ENCODE assay signal across 7 cellular contexts in genomic region chr7:94391716-94392390, GRCh38. TPM values are rescaled to one million over a fixed set of nuclear protein-coding genes. Genes with fewer than 3 reads are reported as not detected.
DNase-seq lines count a peak whose midpoint lies in the region; ATAC-seq and TF ChIP-seq lines count a peak whose summit lies in the region.

No MANE protein-coding gene starts in this region.

- H3K4me3 ChIP-seq in H7 (ENCODE audit: insufficient read depth, low read depth, low read length) = no peak overlapping the region
- H3K4me3 ChIP-seq in testis = no peak overlapping the region

- peak overlapping the region; percentile 59 to 91 for H3K27ac ChIP-seq in testis

- ATAC-seq in activated CD8-positive, alpha-beta T cell treated with anti-CD3 and anti-CD28 coated beads, Interleukin-2, amount 10 ng/mL, durations not matched to agents 7 days and 5 days = peak; percentile 59
- ATAC-seq in GM19324 (IDR thresholded peaks at IDR 0.05; ENCODE audit: low FRiP score, unreplicated experiment) (no peak), HG03571 (IDR thresholded peaks at IDR 0.05; ENCODE audit: unreplicated experiment) (no peak)

- peak overlapping the region; percentile 57 for H3K4me3 Mint-ChIP-seq in activated CD8-positive, alpha-beta T cell treated with anti-CD3 and anti-CD28 coated beads, Interleukin-2, amount 10 ng/mL, durations not matched to agents 7 days and 5 days

- H3K27me3 ChIP-seq in H7 (ENCODE audit: control insufficient read depth, insufficient read depth, low read length) = peaks cover 2% of the 10 kb centered on the region
- H3K27me3 ChIP-seq in testis = no peaks in the 10 kb centered on the region

- intact Hi-C loops in testis (cut with DNase I; ENCODE audit: low total_unique reads) = no loop called here

- DNase-seq in H7 = peak; percentile 36
- peak; percentile 49 for DNase-seq in activated CD8-positive, alpha-beta T cell treated with anti-CD3 and anti-CD28 coated beads, Interleukin-2, amount 10 ng/mL, durations not matched to agents 7 days and 5 days
- DNase-seq in iPS-NIHi11 (ENCODE audit: low spot score) = peak; percentile 43
- peak; percentile 55 for DNase-seq in testis
- DNase-seq in SIG-M5 (lab: John Stamatoyannopoulos, UW) = no peak

- no peaks in the 10 kb centered on the region for H3K9me3 ChIP-seq in testis

- peaks cover 32% of the 10 kb centered on the region for H3K4me1 Mint-ChIP-seq in activated CD8-positive, alpha-beta T cell treated with anti-CD3 and anti-CD28 coated beads, Interleukin-2, amount 10 ng/mL, durations not matched to agents 7 days and 5 days (ENCODE audit: low read depth)

- H3K36me3 ChIP-seq in H7 (replicated peaks; ENCODE audit: control insufficient read depth, insufficient read depth, low read length) = no peaks in the 10 kb centered on the region
- H3K36me3 ChIP-seq in testis (ENCODE audit: low read depth, missing control alignments) = no peaks in the 10 kb centered on the region

- CTCF ChIA-PET in activated CD8-positive, alpha-beta T cell treated with anti-CD3 and anti-CD28 coated beads, Interleukin-2, amount 10 ng/mL, durations not matched to agents 7 days and 5 days (lab: Charles Lee) = no interaction called here

- no peak for TF ChIP-seq POLR2A in testis (IDR thresholded peaks at IDR 0.05)

- no peak for TF ChIP-seq CTCF in testis (IDR thresholded peaks at IDR 0.05)

- H3K27ac Mint-ChIP-seq in activated CD8-positive, alpha-beta T cell treated with anti-CD3 and anti-CD28 coated beads, Interleukin-2, amount 10 ng/mL, durations not matched to agents 7 days and 5 days = peak overlapping the region; percentile 86

- no peaks in the 10 kb centered on the region for H3K36me3 Mint-ChIP-seq in activated CD8-positive, alpha-beta T cell treated with anti-CD3 and anti-CD28 coated beads, Interleukin-2, amount 10 ng/mL, durations not matched to agents 7 days and 5 days (ENCODE audit: low read depth)

- peaks cover 8% of the 10 kb centered on the region for H3K27me3 Mint-ChIP-seq in activated CD8-positive, alpha-beta T cell treated with anti-CD3 and anti-CD28 coated beads, Interleukin-2, amount 10 ng/mL, durations not matched to agents 7 days and 5 days (ENCODE audit: low read depth)

- WGBS in testis, 2 donors = 34 to 36% methylated on average over 4 of the region's 4 CpGs

- H3K4me1 ChIP-seq in testis = peaks cover 24% of the 10 kb centered on the region

- POLR2A ChIA-PET in activated CD8-positive, alpha-beta T cell treated with anti-CD3 and anti-CD28 coated beads, Interleukin-2, amount 10 ng/mL, durations not matched to agents 7 days and 5 days (lab: Charles Lee) = no interaction called here

- H3K9me3 Mint-ChIP-seq in activated CD8-positive, alpha-beta T cell treated with anti-CD3 and anti-CD28 coated beads, Interleukin-2, amount 10 ng/mL, durations not matched to agents 7 days and 5 days (ENCODE audit: insufficient read depth) = no peaks in the 10 kb centered on the region

RNA-seq across cellular contexts. Expression of gene COL1A2, which starts 2.8 kb away (rescaled TPM):
- total RNA-seq in H7 (2014; rRNA removed; shearing (Covaris generic)) = 37.9 and 47.8 TPM in 2 replicates
- under 1 TPM; 0.16 to 0.21 TPM for total RNA-seq in activated CD8-positive, alpha-beta T cell treated with anti-CD3 and anti-CD28 coated beads, Interleukin-2, amount 10 ng/mL, durations not matched to agents 7 days and 5 days
- total RNA-seq in testis = 100 to 1,000 TPM; 465 to 866 TPM
- polyA plus RNA-seq in testis (ENCODE audit: insufficient read depth, low read depth, low replicate concordance) = 979 TPM

Comparison
In these comparisons a context has a peak if more than half of its experiments do, and no peak if none do; other contexts are left out.
1. RNA of gene COL1A2, which starts 2.8 kb away (total RNA-seq): 465 to 866 TPM in testis and 37.9 to 47.8 TPM in H7; 0.16 to 0.21 TPM in activated CD8-positive, alpha-beta T cell treated with anti-CD3 and anti-CD28 coated beads, Interleukin-2, amount 10 ng/mL, durations not matched to agents 7 days and 5 days; every median in the first group is over 10 times any median in the second.